ENCODE assay signal across 17 cellular contexts in genomic region chr2:132421198-132421780, GRCh38. TPM values are rescaled to one million over a fixed set of nuclear protein-coding genes. Genes with fewer than 3 reads are reported as not detected.
A peak's percentile ranks its signal among the peaks of the same experiment; 100 is the strongest.
DNase-seq lines count a peak whose midpoint lies in the region; ATAC-seq and TF ChIP-seq lines count a peak whose summit lies in the region.
"Had no signal": no experiment of that assay in that cellular context is flagged by ENCODE, and none has a peak within 500 bp of the region (broad histone marks: within the 10 kb centered on the region; RNA-seq: fewer than 3 reads in every experiment).

No MANE protein-coding gene starts in this region.

- H3K4me1 Mint-ChIP-seq in MCF 10A (ENCODE audit: insufficient read depth, unreplicated experiment) (peaks cover 52% of the 10 kb centered on the region), type B pancreatic cell (ENCODE audit: unreplicated experiment) (peaks cover 14% of the 10 kb centered on the region)
- H3K4me1 Mint-ChIP-seq: activated naive CD4-positive, alpha-beta T cell treated with anti-CD3 and anti-CD28 coated beads, Interleukin-2, amount 50 U/mL, for 24 hours had no signal

- POLR2A ChIA-PET in MCF 10A (lab: Yijun Ruan, JAX): interaction anchor here (1.3 to 4.4 kb wide), 4 partner anchors 9 to 74 kb away, joined by 3 to 18 read pairs (median 5); no protein-coding TSS in a partner anchor

- ATAC-seq in GM18520 (IDR thresholded peaks at IDR 0.05; ENCODE audit: unreplicated experiment): no peak
- ATAC-seq: left colon, sciatic nerve had no signal

- H3K27ac Mint-ChIP-seq in MCF 10A (ENCODE audit: low read depth, unreplicated experiment): peak overlapping the region; percentile 4
- peak overlapping the region; percentile 61 for H3K27ac Mint-ChIP-seq in type B pancreatic cell
- H3K27ac Mint-ChIP-seq: activated naive CD4-positive, alpha-beta T cell treated with anti-CD3 and anti-CD28 coated beads, Interleukin-2, amount 50 U/mL, for 24 hours; activated T-cell treated with anti-CD3 and anti-CD28 coated beads, Interleukin-2, amount 50 U/mL, for 24 hours had no signal

- H3K4me1 ChIP-seq in breast epithelium (no peaks in the 10 kb centered on the region), adipocyte (ENCODE audit: control insufficient read depth, insufficient read depth, low read length) (peaks cover 41% of the 10 kb centered on the region)

- no peak for DNase-seq in MCF 10A (ENCODE audit: unreplicated experiment)
- no peak for DNase-seq in breast epithelium (ENCODE audit: low spot score in 2 of 2)
- peak; percentile 44 for DNase-seq in adipocyte (ENCODE audit: low read depth)
- peak; percentile 49 for DNase-seq in fibroblast of peridontal ligament (ENCODE audit: extremely low read depth)
- DNase-seq in type B pancreatic cell (ENCODE audit: extremely low spot score, unreplicated experiment): no peak
- no peak for DNase-seq in activated CD4-positive, CD25-positive, alpha-beta regulatory T cell (lab: John Stamatoyannopoulos, UW)
- DNase-seq in NCI-H82 treated with DMSO at 0.1 percent for 48 hours (lab: John Stamatoyannopoulos, UW; ENCODE audit: unreplicated experiment): no peak
- DNase-seq: activated CD4-positive, alpha-beta T cell treated with anti-CD3 and anti-CD28 coated beads, Interleukin-2, amount 50 U/mL, for 48 hours; activated T-cell treated with anti-CD3 and anti-CD28 coated beads, Interleukin-2, amount 50 U/mL, for 24 hours; left colon; NCI-H187 treated with DMSO at 0.1 percent for 48 hours; nucleus accumbens; stimulated activated CD4-positive, alpha-beta T cell treated with anti-CD3 and anti-CD28 coated beads, Interleukin-2, amount 100 ng/mL, for 24 hours had no signal

- H3K9me3 ChIP-seq in breast epithelium (no peaks in the 10 kb centered on the region), adipocyte (ENCODE audit: control insufficient read depth, low read length) (no peaks in the 10 kb centered on the region)

- no peak for TF ChIP-seq POLR2A in breast epithelium (IDR thresholded peaks at IDR 0.05)

- H3K4me3 ChIP-seq in breast epithelium (no peak overlapping the region), adipocyte (ENCODE audit: low read length) (no peak overlapping the region)

- H3K9ac ChIP-seq in adipocyte (ENCODE audit: low read length): no peak overlapping the region

- CTCF ChIA-PET in MCF 10A (lab: Yijun Ruan, JAX): interaction anchor here (0.6 to 1.7 kb wide), 8 partner anchors 9 to 751 kb away, joined by 3 to 6 read pairs (median 4); no protein-coding TSS in a partner anchor

- no peaks in the 10 kb centered on the region for H3K27me3 Mint-ChIP-seq in MCF 10A (ENCODE audit: insufficient read depth, unreplicated experiment)
- peaks cover 3% of the 10 kb centered on the region for H3K27me3 Mint-ChIP-seq in type B pancreatic cell

- H3K9me3 Mint-ChIP-seq in MCF 10A (ENCODE audit: unreplicated experiment) (no peaks in the 10 kb centered on the region), type B pancreatic cell (no peaks in the 10 kb centered on the region)
- H3K9me3 Mint-ChIP-seq: activated T-cell treated with anti-CD3 and anti-CD28 coated beads, Interleukin-2, amount 50 U/mL, for 24 hours had no signal

- no peak overlapping the region for H3K27ac ChIP-seq in breast epithelium

- no TSS peak for BruUV-seq in MCF 10A (replicated peaks; lab: Mats Ljungman, UMichigan)

- TF ChIP-seq CTCF in MCF 10A (IDR thresholded peaks at IDR 0.05; ENCODE audit: unreplicated experiment) (peak; percentile 8), breast epithelium (IDR thresholded peaks at IDR 0.05) (no peak), type B pancreatic cell (conservative IDR thresholded peaks at IDR 0.05) (no peak)

- H3K27me3 ChIP-seq in breast epithelium: no peaks in the 10 kb centered on the region
- H3K27me3 ChIP-seq in adipocyte (replicated peaks; ENCODE audit: control insufficient read depth, insufficient read depth, low read length): no peaks in the 10 kb centered on the region

- H3K36me3 ChIP-seq in breast epithelium (no peaks in the 10 kb centered on the region), adipocyte (ENCODE audit: control insufficient read depth, insufficient read depth, low read length, severe bottlenecking) (no peaks in the 10 kb centered on the region)

- H3K36me3 Mint-ChIP-seq in MCF 10A (ENCODE audit: insufficient read depth, unreplicated experiment) (peaks cover 4% of the 10 kb centered on the region), type B pancreatic cell (no peaks in the 10 kb centered on the region)
- H3K36me3 Mint-ChIP-seq: activated naive CD4-positive, alpha-beta T cell treated with anti-CD3 and anti-CD28 coated beads, Interleukin-2, amount 50 U/mL, for 24 hours had no signal

- intact Hi-C loops in MCF 10A (cut with micrococcal nuclease): loop anchor here (2.0 kb wide), 1 partner anchor 126 kb away; no protein-coding TSS in a partner anchor
- intact Hi-C loops in breast epithelium (cut with DNase I; ENCODE audit: low total_unique reads): no loop called here

- H3K4me3 Mint-ChIP-seq in MCF 10A (ENCODE audit: unreplicated experiment) (peak overlapping the region; percentile 35), type B pancreatic cell (peak overlapping the region; percentile 68)
- H3K4me3 Mint-ChIP-seq: activated naive CD4-positive, alpha-beta T cell treated with anti-CD3 and anti-CD28 coated beads, Interleukin-2, amount 50 U/mL, for 24 hours; activated T-cell treated with anti-CD3 and anti-CD28 coated beads, Interleukin-2, amount 50 U/mL, for 24 hours had no signal

RNA-seq across cellular contexts. Expression of gene GPR39, which starts 4.7 kb away (rescaled TPM):
- 7.2 and 7.7 TPM in 2 replicates for total RNA-seq in MCF 10A (2022)
- 10 to 100 TPM in 1 of 3 donors, 1 to 10 TPM in 1, under 1 TPM in 1; 0.16 to 10.4 (median 8.2) TPM for total RNA-seq in breast epithelium
- total RNA-seq in type B pancreatic cell (ENCODE audit: low replicate concordance): 4.1 and 13.3 TPM in 2 replicates
- total RNA-seq: cardiac septum had no signal

Comparison
In these comparisons a context has a peak if more than half of its experiments do, and no peak if none do; other contexts are left out.
1. DNase-seq: peak in adipocyte (single experiment) and fibroblast of peridontal ligament (single experiment); none in MCF 10A (single experiment), breast epithelium (0 of 2), type B pancreatic cell (single experiment), activated CD4-positive, CD25-positive, alpha-beta regulatory T cell (0 of 4) and NCI-H82 treated with DMSO at 0.1 percent for 48 hours (single experiment).